In the genomic region with DNA sequence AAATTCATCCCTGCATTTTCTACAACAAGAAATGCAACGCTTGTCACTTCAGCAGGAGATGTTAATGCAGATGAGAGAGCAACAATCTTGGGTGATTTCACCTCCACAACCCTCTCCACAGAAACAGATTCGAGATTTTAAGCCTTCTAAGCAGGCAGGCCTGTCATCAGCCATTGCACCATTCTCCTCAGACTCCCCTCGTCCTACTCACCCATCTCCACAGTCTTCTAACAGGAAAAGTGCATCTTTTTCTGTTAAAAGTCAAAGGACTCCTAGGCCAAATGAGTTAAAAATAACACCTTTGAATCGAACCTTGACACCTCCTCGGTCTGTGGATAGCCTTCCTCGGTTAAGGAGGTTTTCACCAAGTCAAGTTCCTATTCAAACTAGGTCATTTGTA, we compare ENCODE assay signal across 34 cellular contexts. TPM values are rescaled to one million over a fixed set of nuclear protein-coding genes. Genes with fewer than 3 reads are reported as not detected.
"Had no signal": no experiment of that assay in that cellular context is flagged by ENCODE, and none has a peak within 500 bp of the region (broad histone marks: within the 10 kb centered on the region; RNA-seq: fewer than 3 reads in every experiment).

No MANE protein-coding gene starts in this region.

- H3K27ac ChIP-seq: colonic mucosa, esophagus squamous epithelium, gastrocnemius medialis, heart left ventricle, hepatocyte, left lung, lower lobe of right lung had no signal

- H3K36me3 Mint-ChIP-seq: immature natural killer cell had no signal

- ATAC-seq: effector memory CD8-positive, alpha-beta T cell; esophagus mucosa; gastrocnemius medialis; heart left ventricle; left lung; left ventricle myocardium superior; lower lobe of right lung; mucosa of descending colon had no signal

- H3K27me3 ChIP-seq: colonic mucosa, esophagus squamous epithelium, gastrocnemius medialis, heart left ventricle, hepatocyte, left lung had no signal

- H3K27me3 Mint-ChIP-seq: dendritic cell treated with granulocyte-macrophage colony-stimulating factor and Interleukin-4, amounts not matched to agents 40 ng/mL and 50 ng/mL, for 4 days had no signal

- H3K27ac Mint-ChIP-seq: dendritic cell treated with granulocyte-macrophage colony-stimulating factor and Interleukin-4, amounts not matched to agents 40 ng/mL and 50 ng/mL, for 4 days; effector memory CD8-positive, alpha-beta T cell; endodermal cell; immature natural killer cell; mesothelial cell of epicardium had no signal

- H3K9me3 Mint-ChIP-seq: dendritic cell treated with granulocyte-macrophage colony-stimulating factor and Interleukin-4, amounts not matched to agents 40 ng/mL and 50 ng/mL, for 4 days; effector memory CD8-positive, alpha-beta T cell; endodermal cell; immature natural killer cell; mesothelial cell of epicardium had no signal

- H3K4me3 Mint-ChIP-seq: dendritic cell treated with granulocyte-macrophage colony-stimulating factor and Interleukin-4, amounts not matched to agents 40 ng/mL and 50 ng/mL, for 4 days; effector memory CD8-positive, alpha-beta T cell; endodermal cell; mesothelial cell of epicardium had no signal

- H3K79me2 ChIP-seq: hepatocyte had no signal

- H3K36me3 ChIP-seq: colonic mucosa had no signal

- FAIRE-seq: endometrium, kidney had no signal

- DNase-seq: colonic mucosa; cortex of kidney; effector CD8-positive, alpha-beta T cell; effector memory CD8-positive, alpha-beta T cell; endodermal cell; erythroblast; esophagus squamous epithelium; foreskin fibroblast; foreskin melanocyte; gastrocnemius medialis; glutamatergic neuron; heart left ventricle; hypothalamus; islet precursor cell; kidney; kidney glomerular epithelial cell; left colon; left lung; left ventricle myocardium superior; lower lobe of right lung; mesenchymal stem cell; mucosa of descending colon had no signal

- H2AFZ ChIP-seq: hepatocyte had no signal

- H3K4me3 ChIP-seq: colonic mucosa, esophagus squamous epithelium, gastrocnemius medialis, heart left ventricle, hepatocyte, left lung, lower lobe of right lung, mucosa of descending colon had no signal

- H3K4me2 ChIP-seq: hepatocyte had no signal

- H3K9me3 ChIP-seq: colonic mucosa, esophagus squamous epithelium, gastrocnemius medialis, heart left ventricle, left lung, lower lobe of right lung, mucosa of descending colon had no signal

- H3K4me1 Mint-ChIP-seq: endodermal cell, mesothelial cell of epicardium had no signal

- H3K4me1 ChIP-seq: colonic mucosa, esophagus squamous epithelium, gastrocnemius medialis, heart left ventricle, left lung, lower lobe of right lung had no signal

RNA-seq across cellular contexts. Expression of gene GPR25, which starts 23.4 kb away (rescaled TPM):
- total RNA-seq: dermis microvascular lymphatic vessel endothelial cell, endodermal cell, glomerular endothelial cell, heart left ventricle, hepatocyte, left ventricle myocardium superior, lower leg skin, lung microvascular endothelial cell, mesenteric fat pad, mucosa of descending colon, myocyte had no signal
- polyA plus RNA-seq: heart left ventricle, hepatocyte had no signal

RNA-seq across cellular contexts. Expression of gene INAVA, which starts 45.3 kb away (rescaled TPM):
- total RNA-seq: dermis microvascular lymphatic vessel endothelial cell, lung microvascular endothelial cell had no signal
